15 cellular contexts compared by ENCODE assay signal in genomic region chr5:103487822-103488493, GRCh38.
DNase-seq lines count a peak whose midpoint lies in the region; ATAC-seq, FAIRE-seq and TF ChIP-seq lines count a peak whose summit lies in the region.
"Had no signal": no experiment of that assay in that cellular context is flagged by ENCODE, and none has a peak within 500 bp of the region (broad histone marks: within the 10 kb centered on the region; RNA-seq: fewer than 3 reads in every experiment).

No MANE protein-coding gene starts in this region.

- H3K9ac ChIP-seq in SK-N-SH = no peak overlapping the region

- no peak overlapping the region for H3K4me3 ChIP-seq in SK-N-SH (ENCODE audit: low read depth in 2 of 2, low read length in 1 of 2)
- no peak overlapping the region for H3K4me3 ChIP-seq in lower lobe of right lung
- H3K4me3 ChIP-seq in small intestine (ENCODE audit: low read depth in 1 of 2, low read length in 2 of 2) = no peak overlapping the region
- H3K4me3 ChIP-seq: esophagus squamous epithelium, lung, thyroid gland had no signal

- H3K4me2 ChIP-seq in SK-N-SH = no peak overlapping the region

- no peak for TF ChIP-seq CTCF in SK-N-SH (IDR thresholded peaks at IDR 0.05)
- TF ChIP-seq CTCF in lower lobe of right lung (IDR thresholded peaks at IDR 0.05) = no peak

- CTCF ChIA-PET in SK-N-SH (lab: Yijun Ruan, JAX) = no interaction called here

- 85% methylated on average over 3 of the region's 3 CpGs for WGBS in SK-N-SH (ENCODE audit: low lambda C conversion rate)
- WGBS in small intestine, 3 donors = 77 to 87% (median 81%) methylated on average over 3 of the region's 3 CpGs

- peak overlapping the region; percentile 8; the same call in 1 of the 2 replicates for H2AFZ ChIP-seq in SK-N-SH (ENCODE audit: low read depth)

- H3K27me3 ChIP-seq in SK-N-SH (ENCODE audit: insufficient read depth) (no peaks in the 10 kb centered on the region), lower lobe of right lung (ENCODE audit: low read depth) (no peaks in the 10 kb centered on the region), small intestine (ENCODE audit: control insufficient read depth in 2 of 2, insufficient read depth in 2 of 2, low read length in 2 of 2) (no peaks in the 10 kb centered on the region)
- H3K27me3 ChIP-seq: esophagus squamous epithelium, thyroid gland had no signal

- ATAC-seq in SK-N-SH treated with all-trans-retinoic acid at 6 μM for 48 hours (no peak), HG02623 (IDR thresholded peaks at IDR 0.05; ENCODE audit: unreplicated experiment) (peak; percentile 49), HG03520 (IDR thresholded peaks at IDR 0.05; ENCODE audit: unreplicated experiment) (peak; percentile 72), lower lobe of right lung (no peak), HG02571 (IDR thresholded peaks at IDR 0.05; ENCODE audit: unreplicated experiment) (no peak)
- ATAC-seq: activated CD4-positive, alpha-beta T cell treated with anti-CD3 and anti-CD28 coated beads for 36 hours had no signal

- no peaks in the 10 kb centered on the region for H3K79me2 ChIP-seq in SK-N-SH (ENCODE audit: insufficient read depth)

- H3K9me3 ChIP-seq in SK-N-SH (no peaks in the 10 kb centered on the region), lower lobe of right lung (no peaks in the 10 kb centered on the region), small intestine (ENCODE audit: control insufficient read depth, low read depth) (no peaks in the 10 kb centered on the region)
- H3K9me3 ChIP-seq: esophagus squamous epithelium, thyroid gland had no signal

- TF ChIP-seq RAD21 in SK-N-SH (IDR thresholded peaks at IDR 0.05; ENCODE audit: low read length) = no peak

- intact Hi-C loops in lower lobe of right lung (cut with DNase I) = no loop called here

- DNase-seq in SK-N-SH = no peak
- no peak for DNase-seq in lower lobe of right lung
- no peak for DNase-seq in small intestine
- no peak for DNase-seq in cerebellar nuclear complex (lab: John Stamatoyannopoulos, UW)
- DNase-seq: 8988T; activated CD4-positive, alpha-beta T cell treated with anti-CD3 and anti-CD28 coated beads for 36 hours; activated T-cell treated with anti-CD3 and anti-CD28 coated beads, Interleukin-2, amount 50 U/mL, for 24 hours; esophagus squamous epithelium; thyroid gland had no signal

- H3K27ac ChIP-seq in SK-N-SH (ENCODE audit: low read depth in 2 of 2, low read length in 1 of 2) = no peak overlapping the region; a peak in 2 of 4 replicates
- no peak overlapping the region for H3K27ac ChIP-seq in lower lobe of right lung
- H3K27ac ChIP-seq in small intestine (ENCODE audit: low read depth in 1 of 2, low read length in 1 of 2) = no peak overlapping the region
- H3K27ac ChIP-seq: esophagus squamous epithelium, thyroid gland had no signal

- no peak for FAIRE-seq in small intestine (lab: Jason Lieb, UNC)
- FAIRE-seq: colon had no signal

- POLR2A ChIA-PET in SK-N-SH (lab: Yijun Ruan, JAX) = no interaction called here

- H3K36me3 ChIP-seq in SK-N-SH (replicated peaks in 1 of 2; ENCODE audit: control insufficient read depth in 1 of 2, insufficient read depth in 2 of 2, low read length in 1 of 2) = no peaks in the 10 kb centered on the region
- H3K36me3 ChIP-seq in lower lobe of right lung = no peaks in the 10 kb centered on the region
- no peaks in the 10 kb centered on the region for H3K36me3 ChIP-seq in small intestine (ENCODE audit: control insufficient read depth in 2 of 2, insufficient read depth in 2 of 2, low read length in 2 of 2)
- H3K36me3 ChIP-seq: esophagus squamous epithelium, thyroid gland had no signal

- no peaks in the 10 kb centered on the region for H3K9me2 ChIP-seq in SK-N-SH

- H3F3A ChIP-seq in SK-N-SH (replicated peaks; ENCODE audit: insufficient read depth) = no peaks in the 10 kb centered on the region

- H3K4me1 ChIP-seq in SK-N-SH (ENCODE audit: control insufficient read depth in 1 of 2, insufficient read depth in 2 of 2, low read depth in 1 of 2, low read length in 1 of 2) (peaks cover 0 to 15% of the 10 kb centered on the region in 2 experiments; a peak in 2 of 4 replicates), lower lobe of right lung (no peaks in the 10 kb centered on the region), small intestine (ENCODE audit: control insufficient read depth in 2 of 2, insufficient read depth in 1 of 2, low read depth in 1 of 2, low read length in 1 of 2) (no peaks in the 10 kb centered on the region)
- H3K4me1 ChIP-seq: esophagus squamous epithelium, thyroid gland had no signal

- TF ChIP-seq EP300 in SK-N-SH (IDR thresholded peaks at IDR 0.05; ENCODE audit: borderline replicate concordance in 1 of 2, low read depth in 1 of 2, low read length in 1 of 2) = no peak

- no peaks in the 10 kb centered on the region for H4K20me1 ChIP-seq in SK-N-SH (ENCODE audit: insufficient read depth)

TF ChIP-seq in SK-N-SH, 30 proteins besides CTCF, POLR2A, EP300 and RAD21:
- no peak for TF ChIP-seq POLR2AphosphoS5 (IDR thresholded peaks at IDR 0.05; ENCODE audit: low read depth, low read length)

TF ChIP-seq in SK-N-SH treated with all-trans-retinoic acid at 6 μM for 48 hours, 23 proteins besides CTCF, POLR2A, EP300 and RAD21:
- TF ChIP-seq ZNF565 (CRISPR knock-in tag; conservative IDR thresholded peaks at IDR 0.05; ENCODE audit: low read depth) = no peak
- TF ChIP-seq ISL1 (CRISPR knock-in tag; IDR thresholded peaks at IDR 0.05) = no peak
TF ChIP-seq in SK-N-SH treated with all-trans-retinoic acid at 6 μM for 48 hours: peak in this region for 0.

Comparison
In these comparisons a context has a peak if more than half of its experiments do, and no peak if none do; other contexts are left out.
1. ATAC-seq: peak in HG02623 (single experiment) and HG03520 (single experiment); none in SK-N-SH treated with all-trans-retinoic acid at 6 μM for 48 hours (single experiment), lower lobe of right lung (0 of 2) and HG02571 (single experiment).